Comparison of ENCODE assay signal across 26 cellular contexts in genomic region chr12:100843061-100843460, GRCh38. TPM values are rescaled to one million over a fixed set of nuclear protein-coding genes. Genes with fewer than 3 reads are reported as not detected.
A peak's percentile ranks its signal among the peaks of the same experiment; 100 is the strongest.
DNase-seq lines count a peak whose midpoint lies in the region; ATAC-seq and TF ChIP-seq lines count a peak whose summit lies in the region.
"Had no signal": no experiment of that assay in that cellular context is flagged by ENCODE, and none has a peak within 500 bp of the region (broad histone marks: within the 10 kb centered on the region; RNA-seq: fewer than 3 reads in every experiment).

No MANE protein-coding gene starts in this region.

- WGBS in trophoblast cell (ENCODE audit: extremely low coverage, insufficient coverage, insufficient read length), result no CpG with 5 or more reads among the region's 2 CpGs

- H3K27ac ChIP-seq in BLaER1 treated with 17β-estradiol and CSF1 and Interleukin-3, amounts not matched to agents 10 nM and 100 nM, result 0 out of 22 replicates have a peak overlapping the region, but pooled peaks of 1 of the 11 experiments have one; percentile 9
- H3K27ac ChIP-seq in dorsolateral prefrontal cortex (peak overlapping the region in 31 of 59 donors; percentile 11 to 87 (median 75)), trophoblast cell (ENCODE audit: low read depth, low read length) (no peak overlapping the region), temporal lobe (ENCODE audit: low read depth, low read length) (peak overlapping the region; percentile 40)
- no peak overlapping the region for H3K27ac ChIP-seq in naive thymus-derived CD4-positive, alpha-beta T cell (ENCODE audit: low read depth, low read length)

- no peaks in the 10 kb centered on the region for H3K27me3 Mint-ChIP-seq in activated naive CD4-positive, alpha-beta T cell treated with anti-CD3 and anti-CD28 coated beads, Interleukin-2, amount 10 ng/mL, durations not matched to agents 7 days and 5 days
- peaks cover 0 to 4% (median 0%) of the 10 kb centered on the region in 5 donors for H3K27me3 Mint-ChIP-seq in naive thymus-derived CD4-positive, alpha-beta T cell
- H3K27me3 Mint-ChIP-seq: CD4-positive, alpha-beta memory T cell; CD4-positive, CD25-positive, alpha-beta regulatory T cell; CD8-positive, alpha-beta memory T cell had no signal

- H3K14ac ChIP-seq in trophoblast cell (ENCODE audit: low read length), result no peak overlapping the region

- POLR2A ChIA-PET in naive thymus-derived CD4-positive, alpha-beta T cell (lab: Charles Lee), result no interaction called here

- H3K9me3 Mint-ChIP-seq in activated naive CD4-positive, alpha-beta T cell treated with anti-CD3 and anti-CD28 coated beads, Interleukin-2, amount 10 ng/mL, durations not matched to agents 7 days and 5 days, result peaks cover 3% of the 10 kb centered on the region
- peaks cover 0 to 17% (median 3%) of the 10 kb centered on the region in 11 donors for H3K9me3 Mint-ChIP-seq in naive thymus-derived CD4-positive, alpha-beta T cell

- H4K12ac ChIP-seq in trophoblast cell (ENCODE audit: low read depth, low read length), result no peak overlapping the region

- DNase-seq in dorsolateral prefrontal cortex, result no peak
- DNase-seq in trophoblast cell, result peak; percentile 53 to 89
- DNase-seq in hypothalamus (lab: John Stamatoyannopoulos, UW), result no peak
- DNase-seq in activated naive CD4-positive, alpha-beta T cell treated with anti-CD3 and anti-CD28 coated beads, Interleukin-2, amount 10 ng/mL, durations not matched to agents 7 days and 5 days, result no peak
- no peak for DNase-seq in posterior vena cava (ENCODE audit: low spot score)
- no peak for DNase-seq in naive thymus-derived CD4-positive, alpha-beta T cell
- DNase-seq: 8988T; ACHN; BE2C; C1 segment of cervical spinal cord; CD4-positive, alpha-beta memory T cell; CD4-positive, CD25-positive, alpha-beta regulatory T cell; CD8-positive, alpha-beta memory T cell; COR-L47; DMS 273 treated with DMSO at 0.1 percent for 48 hours; DMS153; DMS53; DMS79; DND-41; EL; GDM1 had no signal

- H3K4me3 ChIP-seq in BLaER1 treated with 17β-estradiol and CSF1 and Interleukin-3, amounts not matched to agents 10 nM and 100 nM, result no peak overlapping the region
- H3K4me3 ChIP-seq in dorsolateral prefrontal cortex (no peak overlapping the region), trophoblast cell (ENCODE audit: low read depth, low read length) (no peak overlapping the region)
- no peak overlapping the region for H3K4me3 ChIP-seq in naive thymus-derived CD4-positive, alpha-beta T cell (ENCODE audit: low read length)
- H3K4me3 ChIP-seq: GM12878 had no signal

- intact Hi-C loops in dorsolateral prefrontal cortex (cut with DNase I), result no loop called here
- intact Hi-C loops in posterior vena cava (cut with DNase I), result no loop called here
- intact Hi-C loops in naive thymus-derived CD4-positive, alpha-beta T cell (cut with micrococcal nuclease), result no loop called here

- no peak overlapping the region for H3K9ac ChIP-seq in BLaER1 treated with 17β-estradiol and CSF1 and Interleukin-3, amounts not matched to agents 10 nM and 100 nM
- no peak overlapping the region for H3K9ac ChIP-seq in trophoblast cell (ENCODE audit: low read length)

- H4K8ac ChIP-seq in trophoblast cell (ENCODE audit: low read depth, low read length), result no peak overlapping the region

- no peak overlapping the region for H2AK5ac ChIP-seq in trophoblast cell (ENCODE audit: low read length)

- H3K4me3 Mint-ChIP-seq in activated naive CD4-positive, alpha-beta T cell treated with anti-CD3 and anti-CD28 coated beads, Interleukin-2, amount 10 ng/mL, durations not matched to agents 7 days and 5 days, result no peak overlapping the region
- no peak overlapping the region for H3K4me3 Mint-ChIP-seq in naive thymus-derived CD4-positive, alpha-beta T cell
- H3K4me3 Mint-ChIP-seq: CD14-positive monocyte; CD4-positive, alpha-beta memory T cell; CD4-positive, CD25-positive, alpha-beta regulatory T cell; CD8-positive, alpha-beta memory T cell had no signal

- no peaks in the 10 kb centered on the region for H4K20me1 ChIP-seq in BLaER1 treated with 17β-estradiol and CSF1 and Interleukin-3, amounts not matched to agents 10 nM and 100 nM

- H2AFZ ChIP-seq in trophoblast cell (ENCODE audit: insufficient read depth, low read length, poor library complexity), result no peak overlapping the region

- no peak for ATAC-seq in naive thymus-derived CD4-positive, alpha-beta T cell
- ATAC-seq: GM12878 had no signal

- H3K27me3 ChIP-seq in BLaER1 treated with 17β-estradiol and CSF1 and Interleukin-3, amounts not matched to agents 10 nM and 100 nM, result no peaks in the 10 kb centered on the region
- H3K27me3 ChIP-seq in dorsolateral prefrontal cortex (no peaks in the 10 kb centered on the region), trophoblast cell (ENCODE audit: insufficient read depth, low read length) (no peaks in the 10 kb centered on the region)
- H3K27me3 ChIP-seq in naive thymus-derived CD4-positive, alpha-beta T cell (ENCODE audit: control insufficient read depth in 2 of 2, insufficient read depth in 2 of 2, low read length in 2 of 2), result no peaks in the 10 kb centered on the region
- H3K27me3 ChIP-seq: BE2C had no signal

- no peak overlapping the region for H2BK12ac ChIP-seq in trophoblast cell (ENCODE audit: low read length)

- H3K79me1 ChIP-seq in trophoblast cell (ENCODE audit: low read length), result peaks cover 7% of the 10 kb centered on the region

- no peak overlapping the region for H4K91ac ChIP-seq in trophoblast cell (ENCODE audit: low read depth, low read length)

- no peak overlapping the region for H2BK5ac ChIP-seq in trophoblast cell (ENCODE audit: low read depth, low read length, poor library complexity)

- H3K36me3 Mint-ChIP-seq in activated naive CD4-positive, alpha-beta T cell treated with anti-CD3 and anti-CD28 coated beads, Interleukin-2, amount 10 ng/mL, durations not matched to agents 7 days and 5 days, result no peaks in the 10 kb centered on the region
- H3K36me3 Mint-ChIP-seq in naive thymus-derived CD4-positive, alpha-beta T cell, result no peaks in the 10 kb centered on the region
- H3K36me3 Mint-ChIP-seq: CD14-positive monocyte; CD4-positive, alpha-beta memory T cell; CD4-positive, CD25-positive, alpha-beta regulatory T cell; CD8-positive, alpha-beta memory T cell had no signal

- H3K36me3 ChIP-seq in BLaER1 treated with 17β-estradiol and CSF1 and Interleukin-3, amounts not matched to agents 10 nM and 100 nM, result no peaks in the 10 kb centered on the region
- no peaks in the 10 kb centered on the region for H3K36me3 ChIP-seq in trophoblast cell (ENCODE audit: control insufficient read depth in 1 of 2, insufficient read depth in 2 of 2, low read length in 2 of 2)
- H3K36me3 ChIP-seq in naive thymus-derived CD4-positive, alpha-beta T cell (ENCODE audit: control insufficient read depth in 2 of 3, insufficient read depth in 3 of 3, low read length in 3 of 3), result no peaks in the 10 kb centered on the region
- H3K36me3 ChIP-seq: BE2C had no signal

- no peak overlapping the region for H2BK120ac ChIP-seq in trophoblast cell (ENCODE audit: insufficient read depth, low read length, poor library complexity)

- no peak overlapping the region for H3K18ac ChIP-seq in trophoblast cell (ENCODE audit: low read length)

- CTCF ChIA-PET in activated naive CD4-positive, alpha-beta T cell treated with anti-CD3 and anti-CD28 coated beads, Interleukin-2, amount 10 ng/mL, durations not matched to agents 7 days and 5 days (lab: Charles Lee), result no interaction called here
- CTCF ChIA-PET in naive thymus-derived CD4-positive, alpha-beta T cell (lab: Charles Lee), result no interaction called here

- H3K4me1 ChIP-seq in BLaER1 treated with 17β-estradiol and CSF1 and Interleukin-3, amounts not matched to agents 10 nM and 100 nM, result peaks cover 24 to 70% (median 61%) of the 10 kb centered on the region in 10 experiments
- peaks cover 5 to 6% of the 10 kb centered on the region in 2 experiments for H3K4me1 ChIP-seq in trophoblast cell (ENCODE audit: control insufficient read depth in 1 of 2, insufficient read depth in 2 of 2, low read length in 2 of 2)
- H3K4me1 ChIP-seq in naive thymus-derived CD4-positive, alpha-beta T cell (ENCODE audit: control insufficient read depth in 2 of 2, insufficient read depth in 2 of 2, low read length in 2 of 2), result no peaks in the 10 kb centered on the region
- H3K4me1 ChIP-seq: BE2C had no signal

- H3K4ac ChIP-seq in trophoblast cell (ENCODE audit: low read depth, low read length), result no peak overlapping the region

- TF ChIP-seq CTCF in dorsolateral prefrontal cortex (IDR thresholded peaks at IDR 0.05 in 54 of 56, conservative IDR thresholded peaks at IDR 0.05 in 2 of 56; ENCODE audit: low read depth in 1 of 56, partially characterized antibody in 56 of 56), result no peak

- H3K4me2 ChIP-seq in BLaER1 treated with 17β-estradiol and CSF1 and Interleukin-3, amounts not matched to agents 10 nM and 100 nM, result peak overlapping the region in 10 of 11 experiments; percentile 46 to 92 (median 78); a peak in 17 of 22 replicates
- H3K4me2 ChIP-seq in trophoblast cell (ENCODE audit: low read length), result no peak overlapping the region

- H3K9me3 ChIP-seq in BLaER1 treated with 17β-estradiol and CSF1 and Interleukin-3, amounts not matched to agents 10 nM and 100 nM (replicated peaks in 1 of 11), result no peaks in the 10 kb centered on the region
- H3K9me3 ChIP-seq in trophoblast cell (ENCODE audit: insufficient read depth, low read depth, low read length), result no peaks in the 10 kb centered on the region
- H3K9me3 ChIP-seq in naive thymus-derived CD4-positive, alpha-beta T cell (ENCODE audit: control insufficient read depth in 2 of 3, low read length in 3 of 3), result no peaks in the 10 kb centered on the region
- H3K9me3 ChIP-seq: BE2C had no signal

- no peak overlapping the region for H3K23ac ChIP-seq in trophoblast cell (ENCODE audit: low read length)

- H3K27ac Mint-ChIP-seq in activated naive CD4-positive, alpha-beta T cell treated with anti-CD3 and anti-CD28 coated beads, Interleukin-2, amount 10 ng/mL, durations not matched to agents 7 days and 5 days, result no peak overlapping the region
- no peak overlapping the region for H3K27ac Mint-ChIP-seq in naive thymus-derived CD4-positive, alpha-beta T cell
- H3K27ac Mint-ChIP-seq: CD14-positive monocyte; CD4-positive, alpha-beta memory T cell; CD4-positive, CD25-positive, alpha-beta regulatory T cell; CD8-positive, alpha-beta memory T cell had no signal

- no peaks in the 10 kb centered on the region for H3K79me2 ChIP-seq in trophoblast cell (ENCODE audit: control insufficient read depth, insufficient read depth, low read length, poor library complexity)

- H3K4me1 Mint-ChIP-seq in activated naive CD4-positive, alpha-beta T cell treated with anti-CD3 and anti-CD28 coated beads, Interleukin-2, amount 10 ng/mL, durations not matched to agents 7 days and 5 days, result no peaks in the 10 kb centered on the region
- H3K4me1 Mint-ChIP-seq in naive thymus-derived CD4-positive, alpha-beta T cell, result no peaks in the 10 kb centered on the region
- H3K4me1 Mint-ChIP-seq: CD14-positive monocyte; CD4-positive, alpha-beta memory T cell; CD4-positive, CD25-positive, alpha-beta regulatory T cell; CD8-positive, alpha-beta memory T cell had no signal

RNA-seq across cellular contexts. Expression of gene ANO4, which starts 48.5 kb away (rescaled TPM):
- 10 to 100 TPM; 23.4 to 77.0 (median 37.6) TPM for total RNA-seq in dorsolateral prefrontal cortex
- 12.2 and 12.4 TPM in 2 replicates for polyA plus RNA-seq in trophoblast cell (2013)
- 72.8 TPM for total RNA-seq in temporal lobe
- total RNA-seq in posterior vena cava, result under 1 TPM; 0.33 to 0.83 TPM
- total RNA-seq in naive thymus-derived CD4-positive, alpha-beta T cell, result not detected
- polyA plus RNA-seq in naive thymus-derived CD4-positive, alpha-beta T cell, result not detected
- total RNA-seq: CD4-positive, alpha-beta memory T cell; CD4-positive, CD25-positive, alpha-beta regulatory T cell; CD8-positive, alpha-beta memory T cell; G401; GM12878 had no signal
- polyA plus RNA-seq: CD14-positive monocyte; CD4-positive, alpha-beta memory T cell; CD4-positive, CD25-positive, alpha-beta regulatory T cell; CD8-positive, alpha-beta memory T cell; GM12878 had no signal

Comparison
In these comparisons a context has a peak if more than half of its experiments do, and no peak if none do; other contexts are left out.
1. H3K27ac ChIP-seq: peak in dorsolateral prefrontal cortex (31 of 59) and temporal lobe (single experiment); none in trophoblast cell (single experiment) and naive thymus-derived CD4-positive, alpha-beta T cell (single experiment).
2. DNase-seq: peak in trophoblast cell (2 of 2); none in dorsolateral prefrontal cortex (0 of 10), hypothalamus (0 of 51), activated naive CD4-positive, alpha-beta T cell treated with anti-CD3 and anti-CD28 coated beads, Interleukin-2, amount 10 ng/mL, durations not matched to agents 7 days and 5 days (single experiment), posterior vena cava (single experiment) and naive thymus-derived CD4-positive, alpha-beta T cell (0 of 9).
3. RNA of gene ANO4, which starts 48.5 kb away (total RNA-seq): 72.8 TPM in temporal lobe (single experiment) and 23.4 to 77.0 TPM in dorsolateral prefrontal cortex; 0.33 to 0.83 TPM in posterior vena cava and not detected in naive thymus-derived CD4-positive, alpha-beta T cell; every median in the first group is over 10 times any median in the second.